In the genomic region with DNA sequence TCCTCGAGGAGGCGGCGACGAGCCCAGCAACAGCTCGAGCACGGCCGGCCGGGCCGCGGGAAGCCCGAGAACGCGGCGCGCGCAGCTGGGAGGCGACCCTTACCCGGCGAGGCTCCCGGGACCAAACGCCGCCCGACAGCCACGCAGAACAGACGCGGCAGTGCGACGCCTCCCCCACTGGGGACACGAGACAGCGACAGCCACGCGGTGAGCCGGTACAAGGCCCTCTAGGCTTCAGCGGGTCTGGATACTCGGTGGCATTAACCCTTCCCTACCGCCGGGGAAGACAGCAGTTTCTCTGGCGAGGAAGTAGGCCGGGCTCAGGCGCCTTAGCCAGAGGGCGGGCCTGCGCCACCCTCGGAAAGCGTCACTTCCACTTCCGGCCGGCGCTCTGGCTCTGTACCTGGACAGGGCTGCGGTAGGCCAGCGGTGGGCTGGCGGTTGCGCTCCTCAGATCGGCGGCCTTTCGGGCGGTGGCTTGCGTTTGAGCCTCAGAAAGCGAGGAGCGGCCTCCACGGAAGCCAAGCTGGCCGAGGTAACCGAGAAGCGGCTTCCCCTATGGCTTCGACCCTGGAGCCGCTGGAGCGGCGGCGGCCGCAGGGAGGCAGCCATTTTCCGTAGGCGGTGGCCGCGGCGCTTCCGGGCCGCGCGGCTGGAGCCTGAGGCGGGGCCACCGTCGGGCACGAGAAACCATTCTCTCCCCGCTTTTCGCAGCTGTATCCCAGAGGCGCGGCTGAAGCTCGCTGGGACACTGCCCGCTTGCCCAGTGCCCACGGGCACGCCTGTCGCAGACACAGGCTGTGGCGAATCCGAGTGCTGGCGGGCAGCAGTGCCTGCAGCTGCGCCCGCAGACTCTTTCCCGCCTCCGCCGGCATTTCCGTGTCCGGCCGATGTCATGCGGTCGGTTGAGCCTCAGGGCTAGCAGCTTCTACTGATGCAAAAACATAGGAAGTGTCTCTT, we compare ENCODE assay signal across 8 cellular contexts. TPM values are rescaled to one million over a fixed set of nuclear protein-coding genes. Genes with fewer than 3 reads are reported as not detected.
DNase-seq lines count a peak whose midpoint lies in the region; ATAC-seq and TF ChIP-seq lines count a peak whose summit lies in the region.

A gene with protein sequence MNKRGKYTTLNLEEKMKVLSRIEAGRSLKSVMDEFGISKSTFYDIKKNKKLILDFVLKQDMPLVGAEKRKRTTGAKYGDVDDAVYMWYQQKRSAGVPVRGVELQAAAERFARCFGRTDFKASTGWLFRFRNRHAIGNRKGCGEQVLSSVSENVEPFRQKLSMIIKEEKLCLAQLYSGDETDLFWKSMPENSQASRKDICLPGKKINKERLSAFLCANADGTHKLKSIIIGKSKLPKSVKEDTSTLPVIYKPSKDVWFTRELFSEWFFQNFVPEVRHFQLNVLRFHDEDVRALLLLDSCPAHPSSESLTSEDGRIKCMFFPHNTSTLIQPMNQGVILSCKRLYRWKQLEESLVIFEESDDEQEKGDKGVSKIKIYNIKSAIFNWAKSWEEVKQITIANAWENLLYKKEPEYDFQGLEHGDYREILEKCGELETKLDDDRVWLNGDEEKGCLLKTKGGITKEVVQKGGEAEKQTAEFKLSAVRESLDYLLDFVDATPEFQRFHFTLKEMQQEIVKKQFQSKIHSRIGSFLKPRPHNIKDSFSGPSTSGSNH (minus strand): TSS at position 322 of the 960 bp plus-strand sequence. CDS start 4,816 bp downstream, outside the sequence.
Gene ZNF75A, plus strand, starts transcription at position 389 of the 960 bp plus-strand sequence. CDS start 2,932 bp downstream, outside the sequence.

- no peak for TF ChIP-seq CTCF in CD4-positive, alpha-beta T cell (IDR thresholded peaks at IDR 0.05)
- TF ChIP-seq CTCF in endodermal cell (conservative IDR thresholded peaks at IDR 0.05) = peak; percentile 23
- TF ChIP-seq CTCF in mesothelial cell of epicardium (IDR thresholded peaks at IDR 0.05; ENCODE audit: unreplicated experiment) = no peak

- CTCF ChIA-PET in CD4-positive, alpha-beta T cell (lab: Charles Lee) = interaction anchor here (0.8 to 1.9 kb wide), 5 partner anchors 10 to 152 kb away, joined by 3 to 5 read pairs (median 4); partner anchors contain the start of genes NAA60, ZNF174, ZNF200 and ZNF597

- no peaks in the 10 kb centered on the region for H3K27me3 Mint-ChIP-seq in CD4-positive, alpha-beta T cell
- H3K27me3 Mint-ChIP-seq in endodermal cell (ENCODE audit: insufficient read depth) (peaks cover 6% of the 10 kb centered on the region), mesothelial cell of epicardium (ENCODE audit: low read depth) (no peaks in the 10 kb centered on the region)

- POLR2A ChIA-PET in CD4-positive, alpha-beta T cell (lab: Charles Lee) = interaction anchor here (0.7 to 4.0 kb wide), 18 partner anchors 9 to 155 kb away, joined by 3 to 48 read pairs (median 4); partner anchors contain the start of genes NAA60, ZNF174, ZNF263 and ZNF597

- no peaks in the 10 kb centered on the region for H3K27me3 ChIP-seq in CD4-positive, alpha-beta T cell (ENCODE audit: control insufficient read depth, insufficient read depth, low read length)
- H3K27me3 ChIP-seq in endodermal cell (ENCODE audit: control insufficient read depth, insufficient read depth, low read length, poor library complexity, severe bottlenecking) = no peaks in the 10 kb centered on the region

- H3K27ac ChIP-seq in CD4-positive, alpha-beta T cell (ENCODE audit: low read depth, low read length) = peak within 1 kb of the TSS; percentile 76
- peak within 1 kb of the TSS; percentile 80 for H3K27ac ChIP-seq in endodermal cell (ENCODE audit: low read depth, low read length)

- peak within 1 kb of the TSS; percentile 87 for H3K4me3 ChIP-seq in endodermal cell (ENCODE audit: low read length)

- WGBS in endodermal cell (ENCODE audit: insufficient coverage in 1 of 2, insufficient read length in 1 of 2), 2 experiments = 3 to 4% methylated on average over 50 to 103 of the region's 103 CpGs

- H3K36me3 ChIP-seq in endodermal cell (ENCODE audit: control insufficient read depth, insufficient read depth, low read length) = peaks cover 53% of the 10 kb centered on the region

- ATAC-seq in CD4-positive, alpha-beta T cell (ENCODE audit: poor library complexity) = peak; percentile 92
- peak; percentile 93 for ATAC-seq in GM19438 (IDR thresholded peaks at IDR 0.05; ENCODE audit: low read depth, unreplicated experiment)
- peak; percentile 92 for ATAC-seq in HG03571 (IDR thresholded peaks at IDR 0.05; ENCODE audit: unreplicated experiment)

- peak within 1 kb of the TSS; percentile 86 for H3K4me3 Mint-ChIP-seq in CD4-positive, alpha-beta T cell
- peak within 1 kb of the TSS; percentile 67 for H3K4me3 Mint-ChIP-seq in endodermal cell
- H3K4me3 Mint-ChIP-seq in mesothelial cell of epicardium = peak within 1 kb of the TSS; percentile 68

- peak within 1 kb of the TSS; percentile 82 for H3K27ac Mint-ChIP-seq in CD4-positive, alpha-beta T cell
- H3K27ac Mint-ChIP-seq in endodermal cell (peak within 1 kb of the TSS; percentile 77), mesothelial cell of epicardium (peak within 1 kb of the TSS; percentile 81)

- H3K9me3 ChIP-seq in CD4-positive, alpha-beta T cell (ENCODE audit: control insufficient read depth, low read length) = peaks cover 43% of the 10 kb centered on the region
- H3K9me3 ChIP-seq in endodermal cell (ENCODE audit: control insufficient read depth, low read length) = peaks cover 78% of the 10 kb centered on the region

- H3K36me3 Mint-ChIP-seq in CD4-positive, alpha-beta T cell (ENCODE audit: low read depth) = peaks cover 88% of the 10 kb centered on the region
- H3K36me3 Mint-ChIP-seq in endodermal cell (ENCODE audit: low read depth) (peaks cover 72% of the 10 kb centered on the region), mesothelial cell of epicardium (peaks cover 71% of the 10 kb centered on the region)

- H3K9me3 Mint-ChIP-seq in CD4-positive, alpha-beta T cell = peaks cover 16% of the 10 kb centered on the region
- H3K9me3 Mint-ChIP-seq in endodermal cell (peaks cover 79% of the 10 kb centered on the region), mesothelial cell of epicardium (peaks cover 39% of the 10 kb centered on the region)

- intact Hi-C loops in CD4-positive, alpha-beta T cell (cut with DNase I, micrococcal nuclease) = loop anchor here (1.0 to 5.0 kb wide), 6 partner anchors 22 to 152 kb away; partner anchors contain the start of genes ZNF263 (in 2 of the 2), NAA60 (in 1 of the 2), ZNF174 (in 1 of the 2) and ZNF597 (in 1 of the 2)

- peaks cover 22% of the 10 kb centered on the region for H3K4me1 Mint-ChIP-seq in CD4-positive, alpha-beta T cell (ENCODE audit: low read depth)
- H3K4me1 Mint-ChIP-seq in endodermal cell (no peaks in the 10 kb centered on the region), mesothelial cell of epicardium (peaks cover 11% of the 10 kb centered on the region)

- H3K4me1 ChIP-seq in endodermal cell (ENCODE audit: control insufficient read depth, insufficient read depth, low read length) = no peaks in the 10 kb centered on the region

- peak; percentile 67 to 83 (median 72) for DNase-seq in CD4-positive, alpha-beta T cell
- peak; percentile 85 for DNase-seq in NOMO-1 treated with DMSO at 0.1 percent for 48 hours (lab: John Stamatoyannopoulos, UW; ENCODE audit: unreplicated experiment)
- DNase-seq in activated CD8-positive, alpha-beta memory T cell treated with anti-CD3 and anti-CD28 coated beads, Interleukin-2, amount 50 U/mL, for 24 hours (ENCODE audit: extremely low read depth) = peak; percentile 43
- peak; percentile 95 for DNase-seq in endodermal cell
- DNase-seq in mesothelial cell of epicardium (ENCODE audit: low spot score in 2 of 2, unreplicated experiment in 2 of 2) = peak; percentile 56 to 79
- peak; percentile 55 for DNase-seq in stimulated activated CD8-positive, alpha-beta memory T cell treated with anti-CD3 and anti-CD28 coated beads, Interleukin-15, amount 100 ng/mL, for 24 hours (ENCODE audit: low read depth)

- peak within 1 kb of the TSS; percentile 68 for H3K9ac ChIP-seq in endodermal cell (ENCODE audit: extremely low read depth, low read length, poor library complexity, severe bottlenecking)

RNA-seq across cellular contexts. Expression of the first gene that starts in this region (rescaled TPM):
- 1 to 10 TPM; 1.5 to 1.7 TPM for total RNA-seq in CD4-positive, alpha-beta T cell
- total RNA-seq in endodermal cell (1 to 10 TPM; 2.8 to 5.9 TPM), mesothelial cell of epicardium (6.9 to 8.1 TPM (median 7.6 TPM) in 3 replicates)
- polyA plus RNA-seq in endodermal cell (2013, experiment 1 of 2) = 5.1 TPM
- 5.8 TPM for polyA plus RNA-seq in endodermal cell (2013, experiment 2 of 2)

RNA-seq across cellular contexts. Expression of gene ZNF75A, which starts in this region (rescaled TPM):
- total RNA-seq in CD4-positive, alpha-beta T cell = 10 to 100 TPM; 41.7 to 42.2 TPM
- total RNA-seq in endodermal cell = 10 to 100 TPM; 23.0 to 44.0 TPM
- 26.0 TPM for polyA plus RNA-seq in endodermal cell (2013, experiment 1 of 2)
- polyA plus RNA-seq in endodermal cell (2013, experiment 2 of 2) = 26.0 TPM
- 51.3 to 53.4 TPM (median 51.7 TPM) in 3 replicates for total RNA-seq in mesothelial cell of epicardium

Comparison
In these comparisons a context has a peak if more than half of its experiments do, and no peak if none do; other contexts are left out.
1. Peak in every context shown above with its lines: DNase-seq, ATAC-seq, H3K4me3 ChIP-seq and H3K27ac ChIP-seq.
2. DNase-seq: peak in every context shown above with its lines; median percentile 95 in endodermal cell; 85 in NOMO-1 treated with DMSO at 0.1 percent for 48 hours; 72 in CD4-positive, alpha-beta T cell; 68 in mesothelial cell of epicardium; 55 in stimulated activated CD8-positive, alpha-beta memory T cell treated with anti-CD3 and anti-CD28 coated beads, Interleukin-15, amount 100 ng/mL, for 24 hours; 43 in activated CD8-positive, alpha-beta memory T cell treated with anti-CD3 and anti-CD28 coated beads, Interleukin-2, amount 50 U/mL, for 24 hours.